Comparison of ENCODE assay signal across 21 cellular contexts in genomic region chr5:80282054-80282453, GRCh38. TPM values are rescaled to one million over a fixed set of nuclear protein-coding genes. Genes with fewer than 3 reads are reported as not detected.
DNase-seq lines count a peak whose midpoint lies in the region; ATAC-seq and TF ChIP-seq lines count a peak whose summit lies in the region.
"Had no signal": no experiment of that assay in that cellular context is flagged by ENCODE, and none has a peak within 500 bp of the region (broad histone marks: within the 10 kb centered on the region; RNA-seq: fewer than 3 reads in every experiment).

No MANE protein-coding gene starts in this region.

- no peak overlapping the region for H3K4me3 Mint-ChIP-seq in activated naive CD4-positive, alpha-beta T cell treated with anti-CD3 and anti-CD28 coated beads, Interleukin-2, amount 10 ng/mL, durations not matched to agents 7 days and 5 days
- H3K4me3 Mint-ChIP-seq: H9 had no signal

- CTCF ChIA-PET in activated naive CD4-positive, alpha-beta T cell treated with anti-CD3 and anti-CD28 coated beads, Interleukin-2, amount 10 ng/mL, durations not matched to agents 7 days and 5 days (lab: Charles Lee) = no interaction called here

- peaks cover 20% of the 10 kb centered on the region for H3K4me1 Mint-ChIP-seq in activated naive CD4-positive, alpha-beta T cell treated with anti-CD3 and anti-CD28 coated beads, Interleukin-2, amount 10 ng/mL, durations not matched to agents 7 days and 5 days

- H2AFZ ChIP-seq in osteoblast (ENCODE audit: low read length) = no peak overlapping the region

- no peak for TF ChIP-seq POLR2A in adrenal gland (IDR thresholded peaks at IDR 0.05)
- TF ChIP-seq POLR2A in right lobe of liver (IDR thresholded peaks at IDR 0.05) = no peak

- no peak for TF ChIP-seq CTCF in adrenal gland (IDR thresholded peaks at IDR 0.05)
- no peak for TF ChIP-seq CTCF in osteoblast (IDR thresholded peaks at IDR 0.05; ENCODE audit: extremely low read depth, low read depth, low read length)
- no peak for TF ChIP-seq CTCF in right lobe of liver (IDR thresholded peaks at IDR 0.05)

- peak overlapping the region; percentile 24 to 83 for H3K27ac Mint-ChIP-seq in activated naive CD4-positive, alpha-beta T cell treated with anti-CD3 and anti-CD28 coated beads, Interleukin-2, amount 50 U/mL, for 72 hours
- H3K27ac Mint-ChIP-seq in activated naive CD4-positive, alpha-beta T cell treated with anti-CD3 and anti-CD28 coated beads, Interleukin-2, amount 10 ng/mL, durations not matched to agents 7 days and 5 days = no peak overlapping the region
- H3K27ac Mint-ChIP-seq: H9 had no signal

- no peak for ATAC-seq in activated naive CD4-positive, alpha-beta T cell treated with anti-CD3 and anti-CD28 coated beads, Interleukin-2, amount 50 U/mL, for 72 hours
- no peak for ATAC-seq in right lobe of liver
- ATAC-seq: HepG2 had no signal

- H3K4me2 ChIP-seq in osteoblast (ENCODE audit: insufficient read depth, low read length) = no peak overlapping the region

- H3K4me1 ChIP-seq in adrenal gland (replicated peaks in 1 of 2) (no peaks in the 10 kb centered on the region), osteoblast (ENCODE audit: insufficient read depth, low read length) (no peaks in the 10 kb centered on the region), right lobe of liver (no peaks in the 10 kb centered on the region)
- H3K4me1 ChIP-seq: Caco-2, SJSA1 had no signal

- no peaks in the 10 kb centered on the region for H3K79me2 ChIP-seq in osteoblast (ENCODE audit: insufficient read depth, low read length)

- H3K9me3 ChIP-seq in adrenal gland (replicated peaks in 1 of 3) = peaks cover 0 to 4% (median 0%) of the 10 kb centered on the region in 3 donors
- no peaks in the 10 kb centered on the region for H3K9me3 ChIP-seq in osteoblast (ENCODE audit: low read depth, low read length)
- H3K9me3 ChIP-seq in right lobe of liver = no peaks in the 10 kb centered on the region
- H3K9me3 ChIP-seq: Caco-2, SJSA1 had no signal

- no peak overlapping the region for H3K27ac ChIP-seq in adrenal gland
- H3K27ac ChIP-seq in osteoblast (ENCODE audit: low read depth, low read length) = no peak overlapping the region
- no peak overlapping the region for H3K27ac ChIP-seq in right lobe of liver
- H3K27ac ChIP-seq: SJSA1 had no signal

- H3K27me3 ChIP-seq in adrenal gland = no peaks in the 10 kb centered on the region
- H3K27me3 ChIP-seq in osteoblast (ENCODE audit: insufficient read depth, low read length) = peaks cover 7% of the 10 kb centered on the region
- no peaks in the 10 kb centered on the region for H3K27me3 ChIP-seq in right lobe of liver
- H3K27me3 ChIP-seq: SJSA1 had no signal

- no peaks in the 10 kb centered on the region for H3K27me3 Mint-ChIP-seq in activated naive CD4-positive, alpha-beta T cell treated with anti-CD3 and anti-CD28 coated beads, Interleukin-2, amount 10 ng/mL, durations not matched to agents 7 days and 5 days

- H3K9me3 Mint-ChIP-seq in activated naive CD4-positive, alpha-beta T cell treated with anti-CD3 and anti-CD28 coated beads, Interleukin-2, amount 50 U/mL, for 72 hours = no peaks in the 10 kb centered on the region
- no peaks in the 10 kb centered on the region for H3K9me3 Mint-ChIP-seq in activated naive CD4-positive, alpha-beta T cell treated with anti-CD3 and anti-CD28 coated beads, Interleukin-2, amount 10 ng/mL, durations not matched to agents 7 days and 5 days
- H3K9me3 Mint-ChIP-seq: H9 had no signal

- WGBS in adrenal gland, 4 donors = 49 to 74% (median 67%) methylated on average over 3 of the region's 3 CpGs
- WGBS in right lobe of liver (ENCODE audit: insufficient coverage, low coverage, low lambda C conversion rate, missing lambda C conversion rate) = 45% methylated on average over 2 of the region's 3 CpGs

- no peaks in the 10 kb centered on the region for H3K36me3 Mint-ChIP-seq in activated naive CD4-positive, alpha-beta T cell treated with anti-CD3 and anti-CD28 coated beads, Interleukin-2, amount 50 U/mL, for 72 hours
- H3K36me3 Mint-ChIP-seq in activated naive CD4-positive, alpha-beta T cell treated with anti-CD3 and anti-CD28 coated beads, Interleukin-2, amount 10 ng/mL, durations not matched to agents 7 days and 5 days = no peaks in the 10 kb centered on the region

- no peak for DNase-seq in activated naive CD4-positive, alpha-beta T cell treated with anti-CD3 and anti-CD28 coated beads, Interleukin-2, amount 50 U/mL, for 72 hours (ENCODE audit: low spot score in 2 of 2)
- DNase-seq in activated naive CD4-positive, alpha-beta T cell treated with anti-CD3 and anti-CD28 coated beads, Interleukin-2, amount 10 ng/mL, durations not matched to agents 7 days and 5 days = no peak
- peak; percentile 12 for DNase-seq in OCI-M1 (lab: John Stamatoyannopoulos, UW)
- DNase-seq in adrenal gland = peak in 4 of 7 donors; percentile 32 to 48 (median 37)
- peak; percentile 32 for DNase-seq in osteoblast (ENCODE audit: insufficient read length, low spot score, missing footprints)
- DNase-seq in right lobe of liver = no peak
- DNase-seq in hepatic stellate cell (ENCODE audit: low spot score) = no peak
- DNase-seq: ACHN; AML-193; Caco-2; DMS153; H9; KG1; NCI-H1436; NCI-H2081; NCI-H2227 treated with DMSO at 0.1 percent for 48 hours; NCI-H526 treated with DMSO at 0.1 percent for 48 hours; NK-92 treated with Interleukin-12 subunit alpha and Interleukin-12 subunit beta, amount 100 ng/mL, for 24 hours had no signal

- H3K4me3 ChIP-seq in adrenal gland = no peak overlapping the region
- H3K4me3 ChIP-seq in osteoblast (ENCODE audit: insufficient read depth, low read length) = no peak overlapping the region
- H3K4me3 ChIP-seq in right lobe of liver = no peak overlapping the region
- H3K4me3 ChIP-seq: SJSA1 had no signal

- H4K20me1 ChIP-seq in osteoblast (ENCODE audit: insufficient read depth, low read length) = no peaks in the 10 kb centered on the region

- intact Hi-C loops in adrenal gland (cut with DNase I) = no loop called here
- intact Hi-C loops in right lobe of liver (cut with DNase I) = no loop called here

- H3K36me3 ChIP-seq in adrenal gland (replicated peaks in 1 of 2) = no peaks in the 10 kb centered on the region
- no peaks in the 10 kb centered on the region for H3K36me3 ChIP-seq in osteoblast (ENCODE audit: insufficient read depth, low read length)
- no peaks in the 10 kb centered on the region for H3K36me3 ChIP-seq in right lobe of liver
- H3K36me3 ChIP-seq: SJSA1 had no signal

RNA-seq across cellular contexts. Expression of gene SERINC5, which starts 26.2 kb away (rescaled TPM):
- total RNA-seq in activated naive CD4-positive, alpha-beta T cell treated with anti-CD3 and anti-CD28 coated beads, Interleukin-2, amount 50 U/mL, for 72 hours = 10 to 100 TPM; 34.4 to 50.4 TPM
- total RNA-seq in adrenal gland = 100 to 1,000 TPM in 4 of 8 donors, 10 to 100 TPM in 4; 68.2 to 258 (median 106) TPM
- polyA plus RNA-seq in adrenal gland = 10 to 100 TPM; 14.4 to 22.7 (median 16.3) TPM
- 94.3 and 96.3 TPM in 2 replicates for total RNA-seq in osteoblast
- 10 to 100 TPM; 30.1 to 82.1 (median 57.9) TPM for total RNA-seq in right lobe of liver

RNA-seq across cellular contexts. Expression of gene SPZ1, which starts 37.7 kb away (rescaled TPM):
- not detected for total RNA-seq in activated naive CD4-positive, alpha-beta T cell treated with anti-CD3 and anti-CD28 coated beads, Interleukin-2, amount 50 U/mL, for 72 hours
- total RNA-seq in adrenal gland (not detected), osteoblast (not detected in 2 replicates), right lobe of liver (not detected)
- polyA plus RNA-seq in adrenal gland = not detected
- total RNA-seq: Caco-2, G401, H9, HepG2, SJSA1 had no signal
- polyA plus RNA-seq: HepG2 had no signal

Comparison
In these comparisons a context has a peak if more than half of its experiments do, and no peak if none do; other contexts are left out.
1. DNase-seq: peak in OCI-M1 (single experiment), adrenal gland (4 of 7) and osteoblast (single experiment); none in activated naive CD4-positive, alpha-beta T cell treated with anti-CD3 and anti-CD28 coated beads, Interleukin-2, amount 50 U/mL, for 72 hours (0 of 2), activated naive CD4-positive, alpha-beta T cell treated with anti-CD3 and anti-CD28 coated beads, Interleukin-2, amount 10 ng/mL, durations not matched to agents 7 days and 5 days (single experiment), right lobe of liver (0 of 3) and hepatic stellate cell (single experiment).